In the genomic region with DNA sequence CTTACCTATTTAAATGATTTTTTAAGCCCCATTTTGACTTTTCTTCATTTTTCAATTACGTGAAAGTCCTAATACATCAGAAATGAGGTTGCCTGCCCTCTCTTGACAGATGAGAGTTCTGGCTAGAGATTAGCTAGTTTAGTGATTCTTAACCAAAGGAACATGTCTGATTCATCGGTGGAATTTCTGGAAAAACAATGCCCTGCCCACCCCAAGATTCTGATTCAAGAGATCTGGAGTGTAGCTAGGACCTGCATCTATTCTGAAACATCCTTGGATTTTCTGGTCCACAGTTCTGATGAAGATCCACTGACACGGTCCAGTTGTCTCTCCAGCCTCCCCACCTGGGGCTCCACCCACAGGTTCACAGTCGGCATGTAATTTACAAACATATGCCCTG, we compare ENCODE assay signal across 1 cellular context.
TF ChIP-seq lines count a peak whose summit lies in the region.

No MANE protein-coding gene starts in this region.

TF ChIP-seq in GM23338, 12 proteins besides CTCF, POLR2A, EP300 and RAD21 (continued from another document):
- TF ChIP-seq ZNF462 (CRISPR knock-in tag; IDR thresholded peaks at IDR 0.05), result no peak
- TF ChIP-seq NANOG (IDR thresholded peaks at IDR 0.05; ENCODE audit: borderline replicate concordance), result no peak
- TF ChIP-seq, protein P1, sequence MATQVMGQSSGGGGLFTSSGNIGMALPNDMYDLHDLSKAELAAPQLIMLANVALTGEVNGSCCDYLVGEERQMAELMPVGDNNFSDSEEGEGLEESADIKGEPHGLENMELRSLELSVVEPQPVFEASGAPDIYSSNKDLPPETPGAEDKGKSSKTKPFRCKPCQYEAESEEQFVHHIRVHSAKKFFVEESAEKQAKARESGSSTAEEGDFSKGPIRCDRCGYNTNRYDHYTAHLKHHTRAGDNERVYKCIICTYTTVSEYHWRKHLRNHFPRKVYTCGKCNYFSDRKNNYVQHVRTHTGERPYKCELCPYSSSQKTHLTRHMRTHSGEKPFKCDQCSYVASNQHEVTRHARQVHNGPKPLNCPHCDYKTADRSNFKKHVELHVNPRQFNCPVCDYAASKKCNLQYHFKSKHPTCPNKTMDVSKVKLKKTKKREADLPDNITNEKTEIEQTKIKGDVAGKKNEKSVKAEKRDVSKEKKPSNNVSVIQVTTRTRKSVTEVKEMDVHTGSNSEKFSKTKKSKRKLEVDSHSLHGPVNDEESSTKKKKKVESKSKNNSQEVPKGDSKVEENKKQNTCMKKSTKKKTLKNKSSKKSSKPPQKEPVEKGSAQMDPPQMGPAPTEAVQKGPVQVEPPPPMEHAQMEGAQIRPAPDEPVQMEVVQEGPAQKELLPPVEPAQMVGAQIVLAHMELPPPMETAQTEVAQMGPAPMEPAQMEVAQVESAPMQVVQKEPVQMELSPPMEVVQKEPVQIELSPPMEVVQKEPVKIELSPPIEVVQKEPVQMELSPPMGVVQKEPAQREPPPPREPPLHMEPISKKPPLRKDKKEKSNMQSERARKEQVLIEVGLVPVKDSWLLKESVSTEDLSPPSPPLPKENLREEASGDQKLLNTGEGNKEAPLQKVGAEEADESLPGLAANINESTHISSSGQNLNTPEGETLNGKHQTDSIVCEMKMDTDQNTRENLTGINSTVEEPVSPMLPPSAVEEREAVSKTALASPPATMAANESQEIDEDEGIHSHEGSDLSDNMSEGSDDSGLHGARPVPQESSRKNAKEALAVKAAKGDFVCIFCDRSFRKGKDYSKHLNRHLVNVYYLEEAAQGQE (IDR thresholded peaks at IDR 0.05; ENCODE audit: unreplicated experiment), result no peak
- TF ChIP-seq EZH2 (IDR thresholded peaks at IDR 0.05; ENCODE audit: low read depth, unreplicated experiment), result no peak
- TF ChIP-seq POLR2AphosphoS5 (IDR thresholded peaks at IDR 0.05; ENCODE audit: low read depth), result no peak
- TF ChIP-seq CREB1 (CRISPR knock-in tag; IDR thresholded peaks at IDR 0.05; ENCODE audit: low read depth), result no peak
- TF ChIP-seq JUNB (IDR thresholded peaks at IDR 0.05; ENCODE audit: unreplicated experiment), result no peak
- no peak for TF ChIP-seq ZNF114 (CRISPR knock-in tag; IDR thresholded peaks at IDR 0.05)
